In genomic region chr16:87608400-87608985, GRCh38 we compare ENCODE assay signal across 8 cellular contexts. TPM values are rescaled to one million over a fixed set of nuclear protein-coding genes. Genes with fewer than 3 reads are reported as not detected.
DNase-seq lines count a peak whose midpoint lies in the region; ATAC-seq, FAIRE-seq and TF ChIP-seq lines count a peak whose summit lies in the region.

No MANE protein-coding gene starts in this region.

- no TSS peak for BruUV-seq in HepG2 (replicated peaks; lab: Mats Ljungman, UMichigan)

- H3K27me3 ChIP-seq in HepG2 (ENCODE audit: control insufficient read depth in 1 of 2, insufficient read depth in 2 of 2, low read length in 2 of 2) (peaks cover 16 to 73% of the 10 kb centered on the region in 2 experiments), upper lobe of right lung (peaks cover 31% of the 10 kb centered on the region)

- peaks cover 19% of the 10 kb centered on the region for H3K36me3 Mint-ChIP-seq in brain

- ATAC-seq in HepG2 (peak; percentile 74), upper lobe of right lung (peak; percentile 58)

- WGBS in HepG2 (ENCODE audit: low lambda C conversion rate), result 17% methylated on average over 18 of the region's 20 CpGs

- in situ Hi-C loops in HepG2 (cut with HindIII; ENCODE audit: extremely low pct_ligation_motif_present, low pct_unique_long_range_greater_than_20kb), result no loop called here

- DNase-seq in GM20000 (ENCODE audit: low spot score) (peak; percentile 81), RPMI7951 (ENCODE audit: low read depth) (peak; percentile 65), HepG2 (ENCODE audit: low spot score) (peak; percentile 48), upper lobe of right lung (peak; percentile 77), NCI-H345 treated with DMSO at 0.1 percent for 48 hours (lab: John Stamatoyannopoulos, UW; ENCODE audit: unreplicated experiment) (no peak), NCI-H2029 (lab: John Stamatoyannopoulos, UW) (no peak), GDM1 (lab: John Stamatoyannopoulos, UW) (no peak)

- TF ChIP-seq RAD21 in HepG2 (CRISPR knock-in tag; IDR thresholded peaks at IDR 0.05), result no peak

- no peaks in the 10 kb centered on the region for H3K36me3 ChIP-seq in HepG2 (replicated peaks in 1 of 2; ENCODE audit: control insufficient read depth in 1 of 2, insufficient read depth in 2 of 2, low read length in 2 of 2)
- no peaks in the 10 kb centered on the region for H3K36me3 ChIP-seq in upper lobe of right lung

- H3K79me2 ChIP-seq in HepG2 (ENCODE audit: insufficient read depth, low read length), result no peaks in the 10 kb centered on the region

- H3K27me3 Mint-ChIP-seq in brain, result peaks cover 9% of the 10 kb centered on the region

- H3K27ac ChIP-seq in HepG2 (ENCODE audit: extremely low read length, insufficient read depth, low read length), result no peak overlapping the region
- no peak overlapping the region for H3K27ac ChIP-seq in upper lobe of right lung

- peaks cover 8% of the 10 kb centered on the region for H4K20me1 ChIP-seq in HepG2 (ENCODE audit: insufficient read depth, low read length)

- H3K4me3 ChIP-seq in HepG2 (replicated peaks in 1 of 3; ENCODE audit: insufficient read depth in 1 of 3, low read depth in 2 of 3, low read length in 3 of 3) (no peak overlapping the region), upper lobe of right lung (no peak overlapping the region)

- H3K27ac Mint-ChIP-seq in brain, result no peak overlapping the region

- H2AFZ ChIP-seq in HepG2 (ENCODE audit: low read length), result no peak overlapping the region

- peaks cover 0 to 7% (median 0%) of the 10 kb centered on the region in 5 experiments for H3K9me3 Mint-ChIP-seq in brain

- H3K4me3 Mint-ChIP-seq in brain, result peak overlapping the region in 3 of 5 experiments; percentile 32 to 49 (median 32)

- H3K9me3 ChIP-seq in HepG2 (ENCODE audit: low read length) (no peaks in the 10 kb centered on the region), upper lobe of right lung (no peaks in the 10 kb centered on the region)

- no peak overlapping the region for H3K9ac ChIP-seq in HepG2 (ENCODE audit: insufficient read depth, low read depth, low read length)

- TF ChIP-seq EP300 in HepG2 (IDR thresholded peaks at IDR 0.05; ENCODE audit: low read depth in 2 of 2, low read length in 2 of 2) (no peak), HepG2 (CRISPR knock-in tag; IDR thresholded peaks at IDR 0.05; ENCODE audit: borderline replicate concordance) (no peak)

- intact Hi-C loops in HepG2 (cut with micrococcal nuclease; ENCODE audit: unreplicated experiment) (loop anchor here (10.0 kb wide), 1 partner anchor 56 kb away; no protein-coding TSS in a partner anchor), upper lobe of right lung (cut with DNase I) (no loop called here)

- no peak overlapping the region for H3K4me2 ChIP-seq in HepG2 (ENCODE audit: low read depth, low read length)

- H3K4me1 Mint-ChIP-seq in brain, result peaks cover 43% of the 10 kb centered on the region

- FAIRE-seq in HepG2 (lab: Jason Lieb, UNC), result peak; percentile 55

- H3K4me1 ChIP-seq in HepG2 (ENCODE audit: insufficient read depth, low read length) (no peaks in the 10 kb centered on the region), upper lobe of right lung (no peaks in the 10 kb centered on the region)

- no peak for TF ChIP-seq CTCF in GM20000 (IDR thresholded peaks at IDR 0.05; ENCODE audit: extremely low read depth, missing control alignments)
- TF ChIP-seq CTCF in brain (conservative IDR thresholded peaks at IDR 0.05), result no peak
- TF ChIP-seq CTCF in HepG2 (CRISPR knock-in tag; IDR thresholded peaks at IDR 0.05), result no peak
- TF ChIP-seq CTCF in upper lobe of right lung (IDR thresholded peaks at IDR 0.05), result no peak

- POLR2A ChIA-PET in HepG2 (lab: Yijun Ruan, JAX), result no interaction called here

- CTCF ChIA-PET in HepG2 (lab: Yijun Ruan, JAX; ENCODE audit: low intra/inter-chr PET ratio, low total read pairs), result no interaction called here

- TF ChIP-seq POLR2A in HepG2 (IDR thresholded peaks at IDR 0.05; ENCODE audit: insufficient read depth in 1 of 2, low read depth in 2 of 2, low read length in 2 of 2), result no peak

TF ChIP-seq in HepG2, 621 proteins besides CTCF, POLR2A, EP300 and RAD21 (continues in another document):
- no peak for TF ChIP-seq ZNF350 (CRISPR knock-in tag; IDR thresholded peaks at IDR 0.05; ENCODE audit: borderline replicate concordance, low read depth)
- TF ChIP-seq ZNF766 (CRISPR knock-in tag; IDR thresholded peaks at IDR 0.05; ENCODE audit: borderline replicate concordance), result peak; percentile 72; the same call in 1 of the 2 replicates
- TF ChIP-seq, protein P1, sequence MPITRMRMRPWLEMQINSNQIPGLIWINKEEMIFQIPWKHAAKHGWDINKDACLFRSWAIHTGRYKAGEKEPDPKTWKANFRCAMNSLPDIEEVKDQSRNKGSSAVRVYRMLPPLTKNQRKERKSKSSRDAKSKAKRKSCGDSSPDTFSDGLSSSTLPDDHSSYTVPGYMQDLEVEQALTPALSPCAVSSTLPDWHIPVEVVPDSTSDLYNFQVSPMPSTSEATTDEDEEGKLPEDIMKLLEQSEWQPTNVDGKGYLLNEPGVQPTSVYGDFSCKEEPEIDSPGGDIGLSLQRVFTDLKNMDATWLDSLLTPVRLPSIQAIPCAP (CRISPR knock-in tag; IDR thresholded peaks at IDR 0.05; ENCODE audit: low read depth), result no peak
- TF ChIP-seq MAFK (conservative IDR thresholded peaks at IDR 0.05 in 1 of 2, IDR thresholded peaks at IDR 0.05 in 1 of 2; ENCODE audit: low read length in 2 of 2), result no peak
- no peak for TF ChIP-seq SP1 (IDR thresholded peaks at IDR 0.05)
- peak; percentile 35; the same call in 1 of the 2 replicates for TF ChIP-seq SP1 (CRISPR knock-in tag; IDR thresholded peaks at IDR 0.05)
- TF ChIP-seq ZNF3 (CRISPR knock-in tag; IDR thresholded peaks at IDR 0.05), result peak; percentile 74; the same call in 1 of the 2 replicates
- peak; percentile 64; the same call in 1 of the 2 replicates for TF ChIP-seq KDM2A (CRISPR knock-in tag; IDR thresholded peaks at IDR 0.05; ENCODE audit: borderline replicate concordance, low read depth)
- TF ChIP-seq ZNF709 (CRISPR knock-in tag; IDR thresholded peaks at IDR 0.05), result peak; percentile 65; the same call in 1 of the 2 replicates
- TF ChIP-seq ZNF720 (CRISPR knock-in tag; IDR thresholded peaks at IDR 0.05), result peak; percentile 93; the same call in 1 of the 2 replicates
- no peak for TF ChIP-seq BCLAF1 (IDR thresholded peaks at IDR 0.05)
- peak; percentile 31; the same call in 1 of the 2 replicates for TF ChIP-seq XBP1 (CRISPR knock-in tag; IDR thresholded peaks at IDR 0.05)
- TF ChIP-seq GATAD1 (CRISPR knock-in tag; IDR thresholded peaks at IDR 0.05), result peak; percentile 76

RNA-seq across cellular contexts. Expression of gene JPH3, which starts 6.2 kb away (rescaled TPM):
- not detected in 2 replicates for total RNA-seq in RPMI7951 (2014; rRNA removed; shearing (Covaris generic))
- polyA plus RNA-seq in brain (ENCODE audit: insufficient read depth, low read depth, low replicate concordance), result 31.2 TPM
- total RNA-seq in HepG2 (2016; rRNA removed; fragmentation: Illumina TruSeq; extraction: Trizol), result not detected in 2 replicates
- not detected in 2 replicates for total RNA-seq in HepG2 (2016; cell fraction: cytosol; rRNA removed; fragmentation: Illumina TruSeq; extraction: Trizol; ENCODE audit: low read depth)
- not detected in 2 replicates for total RNA-seq in HepG2 (2016; cell fraction: insoluble cytoplasmic fraction; rRNA removed; fragmentation: Illumina TruSeq; extraction: Trizol)
- not detected in 2 replicates for total RNA-seq in HepG2 (2016; cell fraction: membrane; rRNA removed; fragmentation: Illumina TruSeq; extraction: Trizol)
- not detected in 2 replicates for total RNA-seq in HepG2 (2016; cell fraction: nucleus; rRNA removed; fragmentation: Illumina TruSeq; extraction: Trizol)
- not detected in 2 replicates for polyA plus RNA-seq in HepG2 (2011; rRNA removed)
- not detected in 2 replicates for polyA plus RNA-seq in HepG2 (2011; cell fraction: cytosol; rRNA removed)
- not detected in 2 replicates for polyA plus RNA-seq in HepG2 (2011; cell fraction: nucleus; rRNA removed)
- 0.07 and 0.08 TPM in 2 replicates for polyA plus RNA-seq in HepG2 (2012)
- polyA plus RNA-seq in HepG2 (2016; cell fraction: cytosol; fragmentation: Illumina TruSeq; extraction: Trizol; ENCODE audit: low read depth), result not detected in 2 replicates
- polyA plus RNA-seq in HepG2 (2016; cell fraction: insoluble cytoplasmic fraction; fragmentation: Illumina TruSeq; extraction: Trizol; ENCODE audit: low read depth), result not detected in 2 replicates
- polyA plus RNA-seq in HepG2 (2016; cell fraction: membrane; fragmentation: Illumina TruSeq; extraction: Trizol; ENCODE audit: low read depth), result not detected in 2 replicates
- not detected in 2 replicates for polyA plus RNA-seq in HepG2 (2016; cell fraction: nucleus; fragmentation: Illumina TruSeq; extraction: Trizol; ENCODE audit: insufficient read depth, low read depth)
- polyA minus RNA-seq in HepG2 (2011; rRNA and poly(A)+ RNA removed; ENCODE audit: low replicate concordance), result 0.07 TPM in 1 of 2 replicates, not detected in the other
- polyA minus RNA-seq in HepG2 (2011; cell fraction: cytosol; rRNA and poly(A)+ RNA removed), result not detected in 2 replicates
- polyA minus RNA-seq in HepG2 (2011; cell fraction: nucleus; rRNA and poly(A)+ RNA removed), result not detected in 2 replicates
- total RNA-seq in upper lobe of right lung, result 0.29 TPM

Comparison
In these comparisons a context has a peak if more than half of its experiments do, and no peak if none do; other contexts are left out.
1. DNase-seq: peak in GM20000 (single experiment), RPMI7951 (single experiment), HepG2 (single experiment) and upper lobe of right lung (single experiment); none in NCI-H345 treated with DMSO at 0.1 percent for 48 hours (single experiment), NCI-H2029 (single experiment) and GDM1 (single experiment).